Comparison of ENCODE assay signal across 10 cellular contexts in genomic region chr1:43074244-43074643, GRCh38.
DNase-seq lines count a peak whose midpoint lies in the region; ATAC-seq and TF ChIP-seq lines count a peak whose summit lies in the region.
"Had no signal": no experiment of that assay in that cellular context is flagged by ENCODE, and none has a peak within 500 bp of the region (broad histone marks: within the 10 kb centered on the region; RNA-seq: fewer than 3 reads in every experiment).

No MANE protein-coding gene starts in this region.

- H3K4me1 ChIP-seq in BE2C, result peaks cover 7% of the 10 kb centered on the region
- no peaks in the 10 kb centered on the region for H3K4me1 ChIP-seq in Panc1 (ENCODE audit: control insufficient read depth, insufficient read depth, low read length)

- H3K4me3 ChIP-seq in BE2C (ENCODE audit: low read depth, low read length), result no peak overlapping the region
- H3K4me3 ChIP-seq in Panc1 (ENCODE audit: low read depth in 2 of 2, low read length in 2 of 2), result no peak overlapping the region
- no peak overlapping the region for H3K4me3 ChIP-seq in fibroblast of villous mesenchyme (ENCODE audit: low read depth, low read length)

- in situ Hi-C loops in Panc1 (cut with HindIII; ENCODE audit: low pct_unique_long_range_greater_than_20kb, low sequenced_read_pairs), result no loop called here

- no peak for DNase-seq in BE2C
- peak; percentile 25 for DNase-seq in ELR (ENCODE audit: low read depth)
- no peak for DNase-seq in Panc1 (ENCODE audit: low read depth, low spot score)
- DNase-seq in fibroblast of villous mesenchyme (ENCODE audit: low read depth), result no peak
- DNase-seq in GOT3 (lab: John Stamatoyannopoulos, UW), result no peak
- DNase-seq in stimulated activated naive B cell treated with anti-CD40 and anti-IgM and Interleukin-4, amounts not matched to agents 10 μg/mL and 1 μg/mL and 100 μg/mL, for 72 hours, result no peak
- DNase-seq in activated T-helper 2 cell treated with anti-CD3 and anti-CD28 coated beads, Interferon-gamma antibody, Interleukin-2, Interleukin-4, amounts not matched to agents 10 μg/mL and 5 μg/mL and 100 μg/mL, durations not matched to agents 14 hours and 24 hours and 36 hours (ENCODE audit: low spot score), result no peak

- POLR2A ChIA-PET in Panc1 (lab: Charles Lee), result interaction anchor here (0.6 to 1.6 kb wide), 3 partner anchors 112 to 150 kb away, joined by 3 to 12 read pairs (median 7); no protein-coding TSS in a partner anchor

- intact Hi-C loops in Panc1 (cut with micrococcal nuclease; ENCODE audit: unreplicated experiment), result loop anchor here (5.0 kb wide), 1 partner anchor 297 kb away; no protein-coding TSS in a partner anchor
- intact Hi-C loops in activated T-helper 2 cell treated with anti-CD3 and anti-CD28 coated beads, Interferon-gamma antibody, Interleukin-2, Interleukin-4, amounts not matched to agents 10 μg/mL and 5 μg/mL and 100 μg/mL, durations not matched to agents 14 hours and 24 hours and 36 hours (cut with micrococcal nuclease), result loop anchor here (5.0 kb wide), 1 partner anchor 497 kb away; no protein-coding TSS in a partner anchor

- H3K4me3 Mint-ChIP-seq in stimulated activated naive B cell treated with anti-CD40 and anti-IgM and Interleukin-4, amounts not matched to agents 10 μg/mL and 1 μg/mL and 100 μg/mL, for 72 hours, result no peak overlapping the region
- no peak overlapping the region for H3K4me3 Mint-ChIP-seq in activated T-helper 2 cell treated with anti-CD3 and anti-CD28 coated beads, Interferon-gamma antibody, Interleukin-2, Interleukin-4, amounts not matched to agents 10 μg/mL and 5 μg/mL and 100 μg/mL, durations not matched to agents 14 hours and 24 hours and 36 hours (ENCODE audit: low read depth)
- H3K4me3 Mint-ChIP-seq: activated naive CD8-positive, alpha-beta T cell; CD4-positive, alpha-beta memory T cell had no signal

- H3K27ac ChIP-seq in Panc1 (ENCODE audit: low read length), result no peak overlapping the region
- H3K27ac ChIP-seq: KMS-11 had no signal

- TF ChIP-seq CTCF in BE2C (IDR thresholded peaks at IDR 0.05; ENCODE audit: low read depth, low read length) (peak; percentile 40), Panc1 (IDR thresholded peaks at IDR 0.05) (peak; percentile 27; the same call in 1 of the 2 replicates), fibroblast of villous mesenchyme (IDR thresholded peaks at IDR 0.05; ENCODE audit: insufficient read depth, low read depth, low read length) (peak; percentile 15)

- H3K9me3 ChIP-seq in BE2C (no peaks in the 10 kb centered on the region), Panc1 (ENCODE audit: control insufficient read depth, insufficient read depth, low read depth, low read length) (no peaks in the 10 kb centered on the region)

- H3K36me3 Mint-ChIP-seq in stimulated activated naive B cell treated with anti-CD40 and anti-IgM and Interleukin-4, amounts not matched to agents 10 μg/mL and 1 μg/mL and 100 μg/mL, for 72 hours, result no peaks in the 10 kb centered on the region
- no peaks in the 10 kb centered on the region for H3K36me3 Mint-ChIP-seq in activated T-helper 2 cell treated with anti-CD3 and anti-CD28 coated beads, Interferon-gamma antibody, Interleukin-2, Interleukin-4, amounts not matched to agents 10 μg/mL and 5 μg/mL and 100 μg/mL, durations not matched to agents 14 hours and 24 hours and 36 hours (ENCODE audit: low read depth)
- H3K36me3 Mint-ChIP-seq: activated naive CD8-positive, alpha-beta T cell; CD4-positive, alpha-beta memory T cell had no signal

- CTCF ChIA-PET in Panc1 (lab: Charles Lee), result interaction anchor here (0.6 to 2.2 kb wide), 19 partner anchors 10 to 308 kb away, joined by 3 to 89 read pairs (median 4); partner anchors contain the start of genes C1orf50, CFAP57, EBNA1BP2 and P3H1

- H3K27me3 ChIP-seq in BE2C, result no peaks in the 10 kb centered on the region
- no peaks in the 10 kb centered on the region for H3K27me3 ChIP-seq in Panc1 (ENCODE audit: control insufficient read depth, insufficient read depth, low read length)

- peaks cover 21 to 32% of the 10 kb centered on the region in 2 donors for H3K4me1 Mint-ChIP-seq in stimulated activated naive B cell treated with anti-CD40 and anti-IgM and Interleukin-4, amounts not matched to agents 10 μg/mL and 1 μg/mL and 100 μg/mL, for 72 hours
- H3K4me1 Mint-ChIP-seq in activated T-helper 2 cell treated with anti-CD3 and anti-CD28 coated beads, Interferon-gamma antibody, Interleukin-2, Interleukin-4, amounts not matched to agents 10 μg/mL and 5 μg/mL and 100 μg/mL, durations not matched to agents 14 hours and 24 hours and 36 hours (ENCODE audit: low read depth), result peaks cover 4% of the 10 kb centered on the region

- H3K27ac Mint-ChIP-seq in stimulated activated naive B cell treated with anti-CD40 and anti-IgM and Interleukin-4, amounts not matched to agents 10 μg/mL and 1 μg/mL and 100 μg/mL, for 72 hours, result no peak overlapping the region
- no peak overlapping the region for H3K27ac Mint-ChIP-seq in activated T-helper 2 cell treated with anti-CD3 and anti-CD28 coated beads, Interferon-gamma antibody, Interleukin-2, Interleukin-4, amounts not matched to agents 10 μg/mL and 5 μg/mL and 100 μg/mL, durations not matched to agents 14 hours and 24 hours and 36 hours
- H3K27ac Mint-ChIP-seq: activated naive CD8-positive, alpha-beta T cell had no signal

- no peaks in the 10 kb centered on the region for H3K36me3 ChIP-seq in BE2C
- no peaks in the 10 kb centered on the region for H3K36me3 ChIP-seq in Panc1 (ENCODE audit: control insufficient read depth, insufficient read depth, low read length)

- H3K9me3 Mint-ChIP-seq in stimulated activated naive B cell treated with anti-CD40 and anti-IgM and Interleukin-4, amounts not matched to agents 10 μg/mL and 1 μg/mL and 100 μg/mL, for 72 hours, result no peaks in the 10 kb centered on the region
- no peaks in the 10 kb centered on the region for H3K9me3 Mint-ChIP-seq in activated T-helper 2 cell treated with anti-CD3 and anti-CD28 coated beads, Interferon-gamma antibody, Interleukin-2, Interleukin-4, amounts not matched to agents 10 μg/mL and 5 μg/mL and 100 μg/mL, durations not matched to agents 14 hours and 24 hours and 36 hours
- H3K9me3 Mint-ChIP-seq: CD4-positive, alpha-beta memory T cell had no signal

- H3K27me3 Mint-ChIP-seq in stimulated activated naive B cell treated with anti-CD40 and anti-IgM and Interleukin-4, amounts not matched to agents 10 μg/mL and 1 μg/mL and 100 μg/mL, for 72 hours, result no peaks in the 10 kb centered on the region
- peaks cover 2% of the 10 kb centered on the region for H3K27me3 Mint-ChIP-seq in activated T-helper 2 cell treated with anti-CD3 and anti-CD28 coated beads, Interferon-gamma antibody, Interleukin-2, Interleukin-4, amounts not matched to agents 10 μg/mL and 5 μg/mL and 100 μg/mL, durations not matched to agents 14 hours and 24 hours and 36 hours (ENCODE audit: low read depth)
- H3K27me3 Mint-ChIP-seq: activated naive CD8-positive, alpha-beta T cell; CD4-positive, alpha-beta memory T cell had no signal

- BruUV-seq in Panc1 (replicated peaks; lab: Mats Ljungman, UMichigan), result no TSS peak

- peak; percentile 68 for ATAC-seq in Panc1
- no peak for ATAC-seq in stimulated activated naive B cell treated with anti-CD40 and anti-IgM and Interleukin-4, amounts not matched to agents 10 μg/mL and 1 μg/mL and 100 μg/mL, for 72 hours (replicated peaks)
